In genomic region chr6:14476793-14477531, GRCh38 we compare ENCODE assay signal across 10 cellular contexts.
DNase-seq lines count a peak whose midpoint lies in the region; ATAC-seq and TF ChIP-seq lines count a peak whose summit lies in the region.
"Had no signal": no experiment of that assay in that cellular context is flagged by ENCODE, and none has a peak within 500 bp of the region (broad histone marks: within the 10 kb centered on the region; RNA-seq: fewer than 3 reads in every experiment).

No MANE protein-coding gene starts in this region.

- H3K27me3 ChIP-seq in endocrine pancreas (ENCODE audit: control insufficient read depth, insufficient read depth, low read length) (no peaks in the 10 kb centered on the region), aorta (ENCODE audit: control insufficient read depth in 1 of 2, insufficient read depth in 2 of 2, low read length in 1 of 2) (no peaks in the 10 kb centered on the region)

- intact Hi-C loops in Right ventricle myocardium inferior (cut with DNase I), result no loop called here
- intact Hi-C loops in cardiac septum (cut with DNase I), result no loop called here
- intact Hi-C loops in mucosa of descending colon (cut with DNase I, micrococcal nuclease), result no loop called here
- intact Hi-C loops in aorta (cut with DNase I), result no loop called here

- H3K9me3 ChIP-seq in endocrine pancreas (ENCODE audit: control insufficient read depth, low read length), result no peaks in the 10 kb centered on the region
- H3K9me3 ChIP-seq in mucosa of descending colon, result no peaks in the 10 kb centered on the region
- H3K9me3 ChIP-seq in aorta (ENCODE audit: control insufficient read depth, low read length), result no peaks in the 10 kb centered on the region

- 6 to 7% methylated on average over 12 of the region's 12 CpGs for WGBS in aorta, 2 donors

- H3K36me3 ChIP-seq in endocrine pancreas (ENCODE audit: control insufficient read depth, insufficient read depth, low read length) (no peaks in the 10 kb centered on the region), mucosa of descending colon (ENCODE audit: low read depth) (no peaks in the 10 kb centered on the region), aorta (ENCODE audit: control insufficient read depth in 1 of 2, insufficient read depth in 2 of 2, low read length in 1 of 2) (no peaks in the 10 kb centered on the region)

- no peak overlapping the region for H3K9ac ChIP-seq in endocrine pancreas (ENCODE audit: control insufficient read depth, insufficient read depth, low read length)

- no peaks in the 10 kb centered on the region for H3K4me1 ChIP-seq in endocrine pancreas (ENCODE audit: control insufficient read depth, insufficient read depth, low read length)
- H3K4me1 ChIP-seq in mucosa of descending colon (ENCODE audit: low read depth), result no peaks in the 10 kb centered on the region
- peaks cover 0 to 2% of the 10 kb centered on the region in 2 donors for H3K4me1 ChIP-seq in aorta (ENCODE audit: control insufficient read depth in 1 of 2, insufficient read depth in 2 of 2, low read length in 2 of 2)

- peak; percentile 91 for ATAC-seq in Right ventricle myocardium inferior
- peak; percentile 87 for ATAC-seq in mucosa of descending colon
- ATAC-seq in aorta (ENCODE audit: low FRiP score), result peak; percentile 86
- ATAC-seq in HG03280 (IDR thresholded peaks at IDR 0.05; ENCODE audit: unreplicated experiment), result no peak

- no peak overlapping the region for H3K27ac ChIP-seq in aorta (ENCODE audit: low read depth in 1 of 2, low read length in 2 of 2)

- H3K4me3 ChIP-seq in endocrine pancreas (ENCODE audit: control insufficient read depth, insufficient read depth, low read length) (peak overlapping the region; percentile 40), mucosa of descending colon (no peak overlapping the region), aorta (ENCODE audit: low read length in 2 of 2) (peak overlapping the region in 1 of 2 donors; percentile 7)

- TF ChIP-seq CTCF in mucosa of descending colon (IDR thresholded peaks at IDR 0.05), result no peak

- no peak for DNase-seq in Right ventricle myocardium inferior (ENCODE audit: missing footprints)
- DNase-seq in cardiac septum (ENCODE audit: low spot score), result no peak
- peak in 1 of 3 donors; percentile 72 for DNase-seq in mucosa of descending colon
- peak in 1 of 2 donors; percentile 60 for DNase-seq in aorta
- no peak for DNase-seq in AML-193 (lab: John Stamatoyannopoulos, UW)
- DNase-seq in iPS-NIHi11 (ENCODE audit: low spot score), result no peak
- DNase-seq: immature natural killer cell, NCI-H1436 treated with DMSO at 0.1 percent for 48 hours had no signal
